ENCODE assay signal across 1 cellular context in genomic region chr15:70098461-70099166, GRCh38.
TF ChIP-seq lines count a peak whose summit lies in the region.

No MANE protein-coding gene starts in this region.

TF ChIP-seq in SK-N-SH, 30 proteins besides CTCF, POLR2A, EP300 and RAD21 (continued from another document):
- TF ChIP-seq, protein P1, sequence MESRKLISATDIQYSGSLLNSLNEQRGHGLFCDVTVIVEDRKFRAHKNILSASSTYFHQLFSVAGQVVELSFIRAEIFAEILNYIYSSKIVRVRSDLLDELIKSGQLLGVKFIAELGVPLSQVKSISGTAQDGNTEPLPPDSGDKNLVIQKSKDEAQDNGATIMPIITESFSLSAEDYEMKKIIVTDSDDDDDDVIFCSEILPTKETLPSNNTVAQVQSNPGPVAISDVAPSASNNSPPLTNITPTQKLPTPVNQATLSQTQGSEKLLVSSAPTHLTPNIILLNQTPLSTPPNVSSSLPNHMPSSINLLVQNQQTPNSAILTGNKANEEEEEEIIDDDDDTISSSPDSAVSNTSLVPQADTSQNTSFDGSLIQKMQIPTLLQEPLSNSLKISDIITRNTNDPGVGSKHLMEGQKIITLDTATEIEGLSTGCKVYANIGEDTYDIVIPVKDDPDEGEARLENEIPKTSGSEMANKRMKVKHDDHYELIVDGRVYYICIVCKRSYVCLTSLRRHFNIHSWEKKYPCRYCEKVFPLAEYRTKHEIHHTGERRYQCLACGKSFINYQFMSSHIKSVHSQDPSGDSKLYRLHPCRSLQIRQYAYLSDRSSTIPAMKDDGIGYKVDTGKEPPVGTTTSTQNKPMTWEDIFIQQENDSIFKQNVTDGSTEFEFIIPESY (IDR thresholded peaks at IDR 0.05; ENCODE audit: borderline replicate concordance, low read depth): no peak
- TF ChIP-seq JUND (IDR thresholded peaks at IDR 0.05) (no peak), EZH2phosphoT487 (IDR thresholded peaks at IDR 0.05; ENCODE audit: borderline replicate concordance, low read depth) (no peak), YY1 (IDR thresholded peaks at IDR 0.05; ENCODE audit: low read depth) (no peak)
